Comparison of ENCODE assay signal across 3 cellular contexts in the genomic region with DNA sequence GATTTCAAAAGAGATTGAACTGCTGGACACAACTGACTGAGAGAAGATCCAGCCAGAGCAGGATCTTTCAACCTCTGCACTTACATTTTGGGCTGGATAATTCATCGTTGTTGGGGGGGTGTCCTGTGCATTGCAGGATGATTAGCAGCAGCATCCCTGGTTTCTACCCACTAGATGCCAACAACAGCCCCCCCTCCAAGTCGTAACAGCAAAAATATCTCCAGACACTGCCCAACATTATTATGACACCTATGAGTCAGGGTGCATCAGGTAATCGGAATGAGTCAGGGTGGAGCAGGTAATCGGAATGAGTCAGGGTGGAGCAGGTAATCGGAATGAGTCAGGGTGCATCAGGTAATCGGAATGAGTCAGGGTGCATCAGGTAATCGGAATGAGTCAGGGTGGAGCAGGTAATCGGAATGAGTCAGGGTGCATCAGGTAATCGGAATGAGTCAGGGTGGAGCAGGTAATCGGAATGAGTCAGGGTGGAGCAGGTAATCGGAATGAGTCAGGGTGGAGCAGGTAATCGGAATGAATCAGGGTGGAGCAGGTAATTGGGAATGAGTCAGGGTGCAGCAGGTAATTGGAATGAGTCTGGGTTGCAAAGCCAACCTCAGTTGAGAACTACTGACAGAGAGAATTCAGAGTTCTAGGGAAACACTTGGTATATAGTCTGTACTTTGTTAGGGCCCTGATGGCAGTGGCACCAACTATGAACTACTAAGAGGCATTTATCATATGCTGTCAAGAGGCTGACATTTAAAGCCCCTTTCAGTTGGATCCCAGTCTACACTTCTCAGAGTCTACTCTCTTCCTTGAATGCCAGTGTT. TPM values are rescaled to one million over a fixed set of nuclear protein-coding genes. Genes with fewer than 3 reads are reported as not detected.
"Had no signal": no experiment of that assay in that cellular context is flagged by ENCODE, and none has a peak within 500 bp of the region (broad histone marks: within the 10 kb centered on the region; RNA-seq: fewer than 3 reads in every experiment).

No MANE protein-coding gene starts in this region.

RNA-seq across cellular contexts. Expression of a gene that starts 33.5 kb away (rescaled TPM):
- total RNA-seq: activated B cell treated with CpG ODN at 0.5 μM for 24 hours; activated naive CD8-positive, alpha-beta T cell treated with anti-CD3 and anti-CD28 coated beads for 36 hours; OCI-LY7 had no signal
